10 cellular contexts compared by ENCODE assay signal in the genomic region with DNA sequence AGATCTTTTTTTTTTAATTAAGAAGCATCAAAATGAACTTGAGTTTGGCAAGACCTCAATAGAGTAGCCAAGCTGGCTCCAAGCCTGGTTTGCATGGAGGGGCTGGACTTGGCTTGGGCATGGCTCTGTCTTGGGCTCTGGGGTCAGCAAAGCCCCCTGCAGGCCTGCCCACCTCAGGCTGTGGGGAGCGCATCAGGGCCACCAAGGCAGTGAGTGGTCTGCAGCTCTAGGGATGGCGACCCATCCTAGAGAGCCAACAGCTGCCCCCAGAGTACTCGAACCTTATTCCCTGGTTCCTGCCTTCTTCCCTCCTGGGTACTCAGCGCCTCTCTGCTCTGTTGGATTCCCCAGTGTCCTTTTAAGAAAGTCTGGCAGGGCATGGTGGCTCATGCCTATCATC. TPM values are rescaled to one million over a fixed set of nuclear protein-coding genes. Genes with fewer than 3 reads are reported as not detected.
"Had no signal": no experiment of that assay in that cellular context is flagged by ENCODE, and none has a peak within 500 bp of the region (broad histone marks: within the 10 kb centered on the region; RNA-seq: fewer than 3 reads in every experiment).

No MANE protein-coding gene starts in this region.

- H3K36me3 ChIP-seq: HAP-1 had no signal

- ATAC-seq: HCT116 had no signal

- H3K4me1 ChIP-seq: HAP-1 had no signal

- H3K4me3 ChIP-seq: GM23248, HAP-1 had no signal

- DNase-seq: GM23248, GOT3, H7, HFFc6, KBM-7 had no signal

- H3K9me3 ChIP-seq: HAP-1 had no signal

- H2AFZ ChIP-seq: GM23248 had no signal

- H3K27ac ChIP-seq: GM23248, HL-60 had no signal

- H3K9ac ChIP-seq: GM23248 had no signal

RNA-seq across cellular contexts. Expression of gene CHST8, which starts 5.4 kb away (rescaled TPM):
- total RNA-seq: HFFc6, HT-29 had no signal
- polyA plus RNA-seq: IgD-negative memory B cell had no signal
